Comparison of ENCODE assay signal across 30 cellular contexts in genomic region chr1:53962395-53962794, GRCh38. TPM values are rescaled to one million over a fixed set of nuclear protein-coding genes. Genes with fewer than 3 reads are reported as not detected.
"Had no signal": no experiment of that assay in that cellular context is flagged by ENCODE, and none has a peak within 500 bp of the region (broad histone marks: within the 10 kb centered on the region; RNA-seq: fewer than 3 reads in every experiment).

No MANE protein-coding gene starts in this region.

- FAIRE-seq: urothelium cell line had no signal

- H3K36me3 ChIP-seq: uterus had no signal

- H3K4me1 ChIP-seq: uterus had no signal

- H3K4me3 ChIP-seq: stomach, suprapubic skin, testis, thoracic aorta, thyroid gland, tibial artery, tibial nerve, transverse colon, upper lobe of left lung, upper lobe of right lung, uterus, vagina had no signal

- H3K27ac ChIP-seq: stomach, suprapubic skin, testis, thoracic aorta, thyroid gland, tibial artery, tibial nerve, transverse colon, upper lobe of left lung, upper lobe of right lung, uterus, vagina had no signal

- H3K9me3 ChIP-seq: stomach, suprapubic skin, testis, thoracic aorta, thyroid gland, tibial artery, tibial nerve, transverse colon, upper lobe of left lung, upper lobe of right lung, uterus, vagina had no signal

- ATAC-seq: stimulated activated effector memory CD8-positive, alpha-beta T cell treated with anti-CD3 and anti-CD28 coated beads, Interleukin-12 subunit alpha, Interleukin-12 subunit beta, amount 100 ng/mL, for 72 hours; stimulated activated memory B cell treated with anti-CD40 and anti-IgM and Interleukin-4, amounts not matched to agents 10 μg/mL and 1 μg/mL and 100 μg/mL, for 72 hours; stimulated activated naive B cell treated with anti-CD40 and anti-IgM and Interleukin-4, amounts not matched to agents 10 μg/mL and 1 μg/mL and 100 μg/mL, for 72 hours; stimulated activated naive CD8-positive, alpha-beta T cell treated with anti-CD3 and anti-CD28 coated beads, Interleukin-15, amount 100 ng/mL, for 72 hours; stimulated activated naive CD8-positive, alpha-beta T cell treated with anti-CD3 and anti-CD28 coated beads, Interleukin-15, Interleukin-2, amounts not matched to agents 100 U/mL and 50 U/mL, for 24 hours; upper lobe of right lung had no signal

- H3K27me3 ChIP-seq: stomach, suprapubic skin, testis, thyroid gland, tibial artery, tibial nerve, transverse colon, upper lobe of left lung, upper lobe of right lung, uterus, vagina had no signal

- DNase-seq: stimulated activated CD4-positive, alpha-beta T cell treated with anti-CD3 and anti-CD28 coated beads, Interleukin-2, amount 100 ng/mL, for 48 hours; stimulated activated CD4-positive, alpha-beta T cell treated with anti-CD3 and anti-CD28 coated beads, Interleukin-4, amount 100 ng/mL, for 1 hour; stimulated activated CD4-positive, alpha-beta T cell treated with anti-CD3 and anti-CD28 coated beads, Interleukin-4, amount 100 ng/mL, for 24 hours; stimulated activated CD8-positive, alpha-beta memory T cell treated with anti-CD3 and anti-CD28 coated beads, Interleukin-4, amount 100 ng/mL, for 48 hours; stimulated activated naive B cell treated with anti-CD40 and anti-IgM and Interleukin-4, amounts not matched to agents 10 μg/mL and 1 μg/mL and 100 μg/mL, for 72 hours; stimulated activated naive CD4-positive, alpha-beta T cell; stimulated activated naive CD4-positive, alpha-beta T cell treated with Interleukin-2 at 50 U/mL for 16 hours; stimulated activated naive CD8-positive, alpha-beta T cell treated with anti-CD3 and anti-CD28 coated beads, Interleukin-15, amount 100 ng/mL, for 72 hours; stimulated activated naive CD8-positive, alpha-beta T cell treated with anti-CD3 and anti-CD28 coated beads, Interleukin-15, Interleukin-2, amounts not matched to agents 100 U/mL and 50 U/mL, for 24 hours; stomach; substantia nigra; testis; thyroid gland; tibial artery; transverse colon; trophoblast cell; upper lobe of left lung; upper lobe of right lung; uterus had no signal

RNA-seq across cellular contexts. Expression of gene LDLRAD1, which starts 55.6 kb away (rescaled TPM):
- total RNA-seq: stomach, subcutaneous adipose tissue, temporal lobe, thoracic aorta, thyroid gland, tibial nerve, transverse colon, ureter, urinary bladder, vagina had no signal
- polyA plus RNA-seq: urinary bladder had no signal
